In genomic region chr19:35716735-35716984, GRCh38 we compare ENCODE assay signal across 6 cellular contexts. TPM values are rescaled to one million over a fixed set of nuclear protein-coding genes. Genes with fewer than 3 reads are reported as not detected.
DNase-seq lines count a peak whose midpoint lies in the region; ATAC-seq and TF ChIP-seq lines count a peak whose summit lies in the region.

No MANE protein-coding gene starts in this region.

- H3K9me2 ChIP-seq in neural cell (ENCODE audit: insufficient read depth, low read length) = no peaks in the 10 kb centered on the region

- TF ChIP-seq RAD21 in neural cell (conservative IDR thresholded peaks at IDR 0.05) = no peak

- H3F3A ChIP-seq in neural cell (ENCODE audit: insufficient read depth, low read length, poor library complexity, severe bottlenecking) = no peaks in the 10 kb centered on the region

- H3K4me2 ChIP-seq in BLaER1 treated with 17β-estradiol and CSF1 and Interleukin-3, amounts not matched to agents 10 nM and 100 nM = peak overlapping the region; percentile 91 to 100 (median 98)
- peak overlapping the region; percentile 76 for H3K4me2 ChIP-seq in neural cell (ENCODE audit: low read length)

- in situ Hi-C loops in brain microvascular endothelial cell (cut with HindIII; ENCODE audit: low pct_ligation_motif_present, low sequenced_read_pairs) = no loop called here

- H3K4me3 ChIP-seq in BLaER1 treated with 17β-estradiol and CSF1 and Interleukin-3, amounts not matched to agents 10 nM and 100 nM = peak overlapping the region; percentile 73 to 98 (median 90)
- H3K4me3 ChIP-seq in brain microvascular endothelial cell (ENCODE audit: low read depth, low read length) (peak overlapping the region; percentile 76), neural cell (ENCODE audit: low read length) (peak overlapping the region; percentile 99)

- peak overlapping the region; percentile 92 to 98 (median 95) for H3K9ac ChIP-seq in BLaER1 treated with 17β-estradiol and CSF1 and Interleukin-3, amounts not matched to agents 10 nM and 100 nM
- H3K9ac ChIP-seq in neural cell (ENCODE audit: low read length) = peak overlapping the region; percentile 75

- TF ChIP-seq CTCF in brain microvascular endothelial cell (IDR thresholded peaks at IDR 0.05; ENCODE audit: low read depth, low read length, missing control alignments) = no peak
- TF ChIP-seq CTCF in neural cell (IDR thresholded peaks at IDR 0.05; ENCODE audit: poor library complexity, severe bottlenecking) = no peak

- H3K79me2 ChIP-seq in neural cell (replicated peaks; ENCODE audit: insufficient read depth, low read length) = peaks cover 22% of the 10 kb centered on the region

- H3K27ac ChIP-seq in BLaER1 treated with 17β-estradiol and CSF1 and Interleukin-3, amounts not matched to agents 10 nM and 100 nM = peak overlapping the region; percentile 27 to 96 (median 93); a peak in 21 of 22 replicates
- H3K27ac ChIP-seq in brain microvascular endothelial cell (no peak overlapping the region), neural cell (ENCODE audit: low read length) (peak overlapping the region; percentile 71)

- peaks cover 41 to 63% (median 61%) of the 10 kb centered on the region in 10 experiments for H3K4me1 ChIP-seq in BLaER1 treated with 17β-estradiol and CSF1 and Interleukin-3, amounts not matched to agents 10 nM and 100 nM

- no peak for TF ChIP-seq EP300 in neural cell (conservative IDR thresholded peaks at IDR 0.05; ENCODE audit: poor library complexity, severe bottlenecking)

- H3K36me3 ChIP-seq in BLaER1 treated with 17β-estradiol and CSF1 and Interleukin-3, amounts not matched to agents 10 nM and 100 nM = peaks cover 11 to 24% (median 21%) of the 10 kb centered on the region in 11 experiments
- H3K36me3 ChIP-seq in brain microvascular endothelial cell (replicated peaks) = peaks cover 13% of the 10 kb centered on the region
- no peaks in the 10 kb centered on the region for H3K36me3 ChIP-seq in neural cell (ENCODE audit: insufficient read depth, low read length)

- H4K20me1 ChIP-seq in BLaER1 treated with 17β-estradiol and CSF1 and Interleukin-3, amounts not matched to agents 10 nM and 100 nM = peaks cover 24 to 59% (median 30%) of the 10 kb centered on the region in 11 experiments; a peak in 21 of 22 replicates
- no peaks in the 10 kb centered on the region for H4K20me1 ChIP-seq in neural cell (ENCODE audit: insufficient read depth)

- peak overlapping the region; percentile 84 for H2AFZ ChIP-seq in neural cell (ENCODE audit: low read depth, low read length)

- DNase-seq in brain microvascular endothelial cell = no peak
- no peak for DNase-seq in hepatic stellate cell (ENCODE audit: low spot score)
- DNase-seq in DMS53 (lab: John Stamatoyannopoulos, UW) = no peak

- no peaks in the 10 kb centered on the region for H3K9me3 ChIP-seq in BLaER1 treated with 17β-estradiol and CSF1 and Interleukin-3, amounts not matched to agents 10 nM and 100 nM (replicated peaks in 1 of 11)
- no peaks in the 10 kb centered on the region for H3K9me3 ChIP-seq in neural cell (ENCODE audit: low read length)

- peak; percentile 14 for ATAC-seq in HG02642 (IDR thresholded peaks at IDR 0.05; ENCODE audit: poor library complexity, unreplicated experiment)

- no peaks in the 10 kb centered on the region for H3K27me3 ChIP-seq in BLaER1 treated with 17β-estradiol and CSF1 and Interleukin-3, amounts not matched to agents 10 nM and 100 nM
- no peaks in the 10 kb centered on the region for H3K27me3 ChIP-seq in brain microvascular endothelial cell (replicated peaks)
- no peaks in the 10 kb centered on the region for H3K27me3 ChIP-seq in neural cell (ENCODE audit: insufficient read depth, low read depth, low read length)

TF ChIP-seq in neural cell, 6 proteins besides CTCF, POLR2A, EP300 and RAD21:
- TF ChIP-seq MXI1 (conservative IDR thresholded peaks at IDR 0.05; ENCODE audit: poor library complexity, severe bottlenecking) (no peak), REST (IDR thresholded peaks at IDR 0.05; ENCODE audit: borderline replicate concordance) (peak; percentile 51), POLR2AphosphoS5 (IDR thresholded peaks at IDR 0.05) (peak; percentile 33)

RNA-seq across cellular contexts. Expression of gene KMT2B, which starts 1.1 kb away (rescaled TPM):
- polyA plus RNA-seq in neural cell = 9.0 and 15.8 TPM in 2 replicates
- 8.0 and 12.0 TPM in 2 replicates for polyA minus RNA-seq in neural cell

RNA-seq across cellular contexts. Expression of gene ZBTB32, which starts 12.3 kb away (rescaled TPM):
- not detected in 2 replicates for polyA plus RNA-seq in neural cell
- not detected in 2 replicates for polyA minus RNA-seq in neural cell

RNA-seq across cellular contexts. Expression of gene IGFLR1, which starts 25.6 kb away (rescaled TPM):
- 4.6 and 7.2 TPM in 2 replicates for polyA plus RNA-seq in neural cell
- polyA minus RNA-seq in neural cell = not detected in 2 replicates

RNA-seq across cellular contexts. Expression of gene U2AF1L4, which starts 28.6 kb away (rescaled TPM):
- 54.7 and 57.0 TPM in 2 replicates for polyA plus RNA-seq in neural cell
- polyA minus RNA-seq in neural cell = 13.0 and 16.3 TPM in 2 replicates

RNA-seq across cellular contexts. Expression of gene PSENEN, which starts 28.8 kb away (rescaled TPM):
- 46.2 and 46.7 TPM in 2 replicates for polyA plus RNA-seq in neural cell
- polyA minus RNA-seq in neural cell = 18.0 and 22.3 TPM in 2 replicates
